Comparison of ENCODE assay signal across 1 cellular context in genomic region chr14:106417224-106418049, GRCh38.
TF ChIP-seq lines count a peak whose summit lies in the region.

No MANE protein-coding gene starts in this region.

TF ChIP-seq in GM12878, 131 proteins besides CTCF, POLR2A, EP300 and RAD21 (continued from another document and continues in another):
- TF ChIP-seq HSF1 (IDR thresholded peaks at IDR 0.05; ENCODE audit: low read depth, low read length): peak; percentile 31; the same call in 1 of the 2 replicates
- TF ChIP-seq, protein P1, sequence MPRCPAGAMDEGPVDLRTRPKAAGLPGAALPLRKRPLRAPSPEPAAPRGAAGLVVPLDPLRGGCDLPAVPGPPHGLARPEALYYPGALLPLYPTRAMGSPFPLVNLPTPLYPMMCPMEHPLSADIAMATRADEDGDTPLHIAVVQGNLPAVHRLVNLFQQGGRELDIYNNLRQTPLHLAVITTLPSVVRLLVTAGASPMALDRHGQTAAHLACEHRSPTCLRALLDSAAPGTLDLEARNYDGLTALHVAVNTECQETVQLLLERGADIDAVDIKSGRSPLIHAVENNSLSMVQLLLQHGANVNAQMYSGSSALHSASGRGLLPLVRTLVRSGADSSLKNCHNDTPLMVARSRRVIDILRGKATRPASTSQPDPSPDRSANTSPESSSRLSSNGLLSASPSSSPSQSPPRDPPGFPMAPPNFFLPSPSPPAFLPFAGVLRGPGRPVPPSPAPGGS (IDR thresholded peaks at IDR 0.05; ENCODE audit: borderline replicate concordance, insufficient read depth, low read depth, low read length, poor library complexity, severe bottlenecking): peak; percentile 74
- peak; percentile 63; the same call in 1 of the 2 replicates for TF ChIP-seq ZSCAN29 (IDR thresholded peaks at IDR 0.05)
- no peak for TF ChIP-seq CUX1 (IDR thresholded peaks at IDR 0.05; ENCODE audit: insufficient replicate concordance, low read depth, low read length)
- peak; percentile 83; the same call in 1 of the 2 replicates for TF ChIP-seq TCF12 (IDR thresholded peaks at IDR 0.05; ENCODE audit: low read depth, low read length)
- peak; percentile 93 for TF ChIP-seq KLF5 (IDR thresholded peaks at IDR 0.05; ENCODE audit: partially characterized antibody)
- TF ChIP-seq NRF1 (conservative IDR thresholded peaks at IDR 0.05; ENCODE audit: low read depth, low read length): no peak
- TF ChIP-seq ZNF687 (IDR thresholded peaks at IDR 0.05): no peak; the same call in 1 of the 2 replicates
- TF ChIP-seq, protein P2, sequence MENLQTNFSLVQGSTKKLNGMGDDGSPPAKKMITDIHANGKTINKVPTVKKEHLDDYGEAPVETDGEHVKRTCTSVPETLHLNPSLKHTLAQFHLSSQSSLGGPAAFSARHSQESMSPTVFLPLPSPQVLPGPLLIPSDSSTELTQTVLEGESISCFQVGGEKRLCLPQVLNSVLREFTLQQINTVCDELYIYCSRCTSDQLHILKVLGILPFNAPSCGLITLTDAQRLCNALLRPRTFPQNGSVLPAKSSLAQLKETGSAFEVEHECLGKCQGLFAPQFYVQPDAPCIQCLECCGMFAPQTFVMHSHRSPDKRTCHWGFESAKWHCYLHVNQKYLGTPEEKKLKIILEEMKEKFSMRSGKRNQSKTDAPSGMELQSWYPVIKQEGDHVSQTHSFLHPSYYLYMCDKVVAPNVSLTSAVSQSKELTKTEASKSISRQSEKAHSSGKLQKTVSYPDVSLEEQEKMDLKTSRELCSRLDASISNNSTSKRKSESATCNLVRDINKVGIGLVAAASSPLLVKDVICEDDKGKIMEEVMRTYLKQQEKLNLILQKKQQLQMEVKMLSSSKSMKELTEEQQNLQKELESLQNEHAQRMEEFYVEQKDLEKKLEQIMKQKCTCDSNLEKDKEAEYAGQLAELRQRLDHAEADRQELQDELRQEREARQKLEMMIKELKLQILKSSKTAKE (IDR thresholded peaks at IDR 0.05; ENCODE audit: low read depth, poor library complexity, severe bottlenecking): peak; percentile 84
- no peak for TF ChIP-seq PAX8 (IDR thresholded peaks at IDR 0.05)
- TF ChIP-seq ZNF207 (IDR thresholded peaks at IDR 0.05; ENCODE audit: borderline replicate concordance): peak; percentile 99
- TF ChIP-seq ZZZ3 (IDR thresholded peaks at IDR 0.05; ENCODE audit: control insufficient read depth, insufficient read length, low read depth): no peak
- TF ChIP-seq IRF4 (IDR thresholded peaks at IDR 0.05; ENCODE audit: low read depth, low read length): 0 out of 2 replicates have a peak, but pooled peaks have one; percentile 35
- peak; percentile 73; the same call in 1 of the 2 replicates for TF ChIP-seq GATAD2B (conservative IDR thresholded peaks at IDR 0.05; ENCODE audit: low read depth)
- TF ChIP-seq MAX (IDR thresholded peaks at IDR 0.05; ENCODE audit: low read depth, low read length): no peak
- TF ChIP-seq, protein P3, sequence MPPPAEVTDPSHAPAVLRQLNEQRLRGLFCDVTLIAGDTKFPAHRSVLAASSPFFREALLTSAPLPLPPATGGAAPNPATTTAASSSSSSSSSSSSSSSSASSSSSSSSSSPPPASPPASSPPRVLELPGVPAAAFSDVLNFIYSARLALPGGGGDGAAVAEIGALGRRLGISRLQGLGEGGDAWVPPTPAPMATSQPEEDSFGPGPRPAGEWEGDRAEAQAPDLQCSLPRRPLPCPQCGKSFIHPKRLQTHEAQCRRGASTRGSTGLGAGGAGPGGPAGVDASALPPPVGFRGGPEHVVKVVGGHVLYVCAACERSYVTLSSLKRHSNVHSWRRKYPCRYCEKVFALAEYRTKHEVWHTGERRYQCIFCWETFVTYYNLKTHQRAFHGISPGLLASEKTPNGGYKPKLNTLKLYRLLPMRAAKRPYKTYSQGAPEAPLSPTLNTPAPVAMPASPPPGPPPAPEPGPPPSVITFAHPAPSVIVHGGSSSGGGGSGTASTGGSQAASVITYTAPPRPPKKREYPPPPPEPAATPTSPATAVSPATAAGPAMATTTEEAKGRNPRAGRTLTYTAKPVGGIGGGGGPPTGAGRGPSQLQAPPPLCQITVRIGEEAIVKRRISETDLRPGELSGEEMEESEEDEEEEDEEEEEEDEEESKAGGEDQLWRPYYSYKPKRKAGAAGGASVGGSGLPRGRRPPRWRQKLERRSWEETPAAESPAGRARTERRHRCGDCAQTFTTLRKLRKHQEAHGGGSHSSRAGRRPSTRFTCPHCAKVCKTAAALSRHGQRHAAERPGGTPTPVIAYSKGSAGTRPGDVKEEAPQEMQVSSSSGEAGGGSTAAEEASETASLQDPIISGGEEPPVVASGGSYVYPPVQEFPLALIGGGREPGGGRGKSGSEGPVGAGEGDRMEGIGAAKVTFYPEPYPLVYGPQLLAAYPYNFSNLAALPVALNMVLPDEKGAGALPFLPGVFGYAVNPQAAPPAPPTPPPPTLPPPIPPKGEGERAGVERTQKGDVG (CRISPR knock-in tag; IDR thresholded peaks at IDR 0.05): no peak
- no peak; the same call in 1 of the 2 replicates for TF ChIP-seq ATF7 (IDR thresholded peaks at IDR 0.05; ENCODE audit: low read depth)
- no peak for TF ChIP-seq KDM1A (IDR thresholded peaks at IDR 0.05; ENCODE audit: borderline replicate concordance)
- TF ChIP-seq CREM (IDR thresholded peaks at IDR 0.05; ENCODE audit: low read depth): peak; percentile 62
- peak; percentile 84 for TF ChIP-seq NFYA (IDR thresholded peaks at IDR 0.05; ENCODE audit: borderline replicate concordance, low read depth, low read length)
- peak; percentile 100 for TF ChIP-seq SMARCA5 (IDR thresholded peaks at IDR 0.05)
- TF ChIP-seq SREBF2 (IDR thresholded peaks at IDR 0.05; ENCODE audit: low read length): no peak
- no peak for TF ChIP-seq POLR2AphosphoS5 (IDR thresholded peaks at IDR 0.05; ENCODE audit: low read length)
- peak; percentile 45 for TF ChIP-seq MEF2B (IDR thresholded peaks at IDR 0.05; ENCODE audit: partially characterized antibody, poor library complexity, severe bottlenecking)
- TF ChIP-seq PML (IDR thresholded peaks at IDR 0.05; ENCODE audit: low read length): 0 out of 2 replicates have a peak, but pooled peaks have one; percentile 35
- no peak for TF ChIP-seq KAT2A (conservative IDR thresholded peaks at IDR 0.05; ENCODE audit: control insufficient read depth, low read depth, low read length)
- no peak for TF ChIP-seq ZNF24 (IDR thresholded peaks at IDR 0.05)
- 0 out of 2 replicates have a peak, but pooled peaks have one; percentile 31 for TF ChIP-seq BCL11A (IDR thresholded peaks at IDR 0.05; ENCODE audit: low read depth, low read length)
- TF ChIP-seq SP1 (IDR thresholded peaks at IDR 0.05; ENCODE audit: low read depth, low read length): peak; percentile 80
- TF ChIP-seq ATF3 (IDR thresholded peaks at IDR 0.05; ENCODE audit: borderline replicate concordance, extremely low read depth, low read depth, low read length): peak; percentile 99
- TF ChIP-seq, protein P4, sequence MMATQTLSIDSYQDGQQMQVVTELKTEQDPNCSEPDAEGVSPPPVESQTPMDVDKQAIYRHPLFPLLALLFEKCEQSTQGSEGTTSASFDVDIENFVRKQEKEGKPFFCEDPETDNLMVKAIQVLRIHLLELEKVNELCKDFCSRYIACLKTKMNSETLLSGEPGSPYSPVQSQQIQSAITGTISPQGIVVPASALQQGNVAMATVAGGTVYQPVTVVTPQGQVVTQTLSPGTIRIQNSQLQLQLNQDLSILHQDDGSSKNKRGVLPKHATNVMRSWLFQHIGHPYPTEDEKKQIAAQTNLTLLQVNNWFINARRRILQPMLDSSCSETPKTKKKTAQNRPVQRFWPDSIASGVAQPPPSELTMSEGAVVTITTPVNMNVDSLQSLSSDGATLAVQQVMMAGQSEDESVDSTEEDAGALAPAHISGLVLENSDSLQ (IDR thresholded peaks at IDR 0.05): peak; percentile 52
- no peak for TF ChIP-seq ZNF384 (IDR thresholded peaks at IDR 0.05; ENCODE audit: borderline replicate concordance, low read depth, low read length)
- TF ChIP-seq NKRF (conservative IDR thresholded peaks at IDR 0.05): peak; percentile 65
- no peak for TF ChIP-seq FOS (IDR thresholded peaks at IDR 0.05; ENCODE audit: borderline replicate concordance, extremely low read depth, insufficient read length)
